In genomic region chr18:45590060-45590537, GRCh38 we compare ENCODE assay signal across 1 cellular context.
TF ChIP-seq lines count a peak whose summit lies in the region.

No MANE protein-coding gene starts in this region.

TF ChIP-seq in HEK293, 187 proteins besides CTCF, POLR2A, EP300 and RAD21 (continued from another document):
- TF ChIP-seq REST (tag by site-specific recombination; IDR thresholded peaks at IDR 0.05): no peak
- TF ChIP-seq ZNF785 (tag by site-specific recombination; IDR thresholded peaks at IDR 0.05): no peak
- peak; percentile 99 for TF ChIP-seq PRDM10 (tag by site-specific recombination; IDR thresholded peaks at IDR 0.05)
- TF ChIP-seq, protein P1, sequence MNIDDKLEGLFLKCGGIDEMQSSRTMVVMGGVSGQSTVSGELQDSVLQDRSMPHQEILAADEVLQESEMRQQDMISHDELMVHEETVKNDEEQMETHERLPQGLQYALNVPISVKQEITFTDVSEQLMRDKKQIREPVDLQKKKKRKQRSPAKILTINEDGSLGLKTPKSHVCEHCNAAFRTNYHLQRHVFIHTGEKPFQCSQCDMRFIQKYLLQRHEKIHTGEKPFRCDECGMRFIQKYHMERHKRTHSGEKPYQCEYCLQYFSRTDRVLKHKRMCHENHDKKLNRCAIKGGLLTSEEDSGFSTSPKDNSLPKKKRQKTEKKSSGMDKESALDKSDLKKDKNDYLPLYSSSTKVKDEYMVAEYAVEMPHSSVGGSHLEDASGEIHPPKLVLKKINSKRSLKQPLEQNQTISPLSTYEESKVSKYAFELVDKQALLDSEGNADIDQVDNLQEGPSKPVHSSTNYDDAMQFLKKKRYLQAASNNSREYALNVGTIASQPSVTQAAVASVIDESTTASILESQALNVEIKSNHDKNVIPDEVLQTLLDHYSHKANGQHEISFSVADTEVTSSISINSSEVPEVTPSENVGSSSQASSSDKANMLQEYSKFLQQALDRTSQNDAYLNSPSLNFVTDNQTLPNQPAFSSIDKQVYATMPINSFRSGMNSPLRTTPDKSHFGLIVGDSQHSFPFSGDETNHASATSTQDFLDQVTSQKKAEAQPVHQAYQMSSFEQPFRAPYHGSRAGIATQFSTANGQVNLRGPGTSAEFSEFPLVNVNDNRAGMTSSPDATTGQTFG (tag by site-specific recombination; IDR thresholded peaks at IDR 0.05; ENCODE audit: borderline replicate concordance): no peak
- TF ChIP-seq, protein P2, sequence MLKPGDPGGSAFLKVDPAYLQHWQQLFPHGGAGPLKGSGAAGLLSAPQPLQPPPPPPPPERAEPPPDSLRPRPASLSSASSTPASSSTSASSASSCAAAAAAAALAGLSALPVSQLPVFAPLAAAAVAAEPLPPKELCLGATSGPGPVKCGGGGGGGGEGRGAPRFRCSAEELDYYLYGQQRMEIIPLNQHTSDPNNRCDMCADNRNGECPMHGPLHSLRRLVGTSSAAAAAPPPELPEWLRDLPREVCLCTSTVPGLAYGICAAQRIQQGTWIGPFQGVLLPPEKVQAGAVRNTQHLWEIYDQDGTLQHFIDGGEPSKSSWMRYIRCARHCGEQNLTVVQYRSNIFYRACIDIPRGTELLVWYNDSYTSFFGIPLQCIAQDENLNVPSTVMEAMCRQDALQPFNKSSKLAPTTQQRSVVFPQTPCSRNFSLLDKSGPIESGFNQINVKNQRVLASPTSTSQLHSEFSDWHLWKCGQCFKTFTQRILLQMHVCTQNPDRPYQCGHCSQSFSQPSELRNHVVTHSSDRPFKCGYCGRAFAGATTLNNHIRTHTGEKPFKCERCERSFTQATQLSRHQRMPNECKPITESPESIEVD (tag by site-specific recombination; IDR thresholded peaks at IDR 0.05): peak; percentile 49
- TF ChIP-seq ZNF664 (tag by site-specific recombination; IDR thresholded peaks at IDR 0.05): peak; percentile 69
- no peak for TF ChIP-seq ZNF19 (tag by site-specific recombination; IDR thresholded peaks at IDR 0.05; ENCODE audit: low read depth)
- TF ChIP-seq, protein P3, sequence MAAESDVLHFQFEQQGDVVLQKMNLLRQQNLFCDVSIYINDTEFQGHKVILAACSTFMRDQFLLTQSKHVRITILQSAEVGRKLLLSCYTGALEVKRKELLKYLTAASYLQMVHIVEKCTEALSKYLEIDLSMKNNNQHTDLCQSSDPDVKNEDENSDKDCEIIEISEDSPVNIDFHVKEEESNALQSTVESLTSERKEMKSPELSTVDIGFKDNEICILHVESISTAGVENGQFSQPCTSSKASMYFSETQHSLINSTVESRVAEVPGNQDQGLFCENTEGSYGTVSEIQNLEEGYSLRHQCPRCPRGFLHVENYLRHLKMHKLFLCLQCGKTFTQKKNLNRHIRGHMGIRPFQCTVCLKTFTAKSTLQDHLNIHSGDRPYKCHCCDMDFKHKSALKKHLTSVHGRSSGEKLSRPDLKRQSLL (tag by site-specific recombination; IDR thresholded peaks at IDR 0.05): no peak
- TF ChIP-seq SCRT1 (tag by site-specific recombination; IDR thresholded peaks at IDR 0.05; ENCODE audit: borderline replicate concordance): no peak
- no peak for TF ChIP-seq GLI4 (tag by site-specific recombination; IDR thresholded peaks at IDR 0.05)
- TF ChIP-seq ZNF175 (tag by site-specific recombination; IDR thresholded peaks at IDR 0.05): no peak
- no peak for TF ChIP-seq ZNF280C (tag by site-specific recombination; IDR thresholded peaks at IDR 0.05)
- no peak for TF ChIP-seq ZNF777 (tag by site-specific recombination; IDR thresholded peaks at IDR 0.05; ENCODE audit: borderline replicate concordance)
- no peak for TF ChIP-seq ZNF174 (tag by site-specific recombination; IDR thresholded peaks at IDR 0.05)
- TF ChIP-seq KLF16 (tag by site-specific recombination; IDR thresholded peaks at IDR 0.05): no peak
- TF ChIP-seq ZNF335 (tag by site-specific recombination; conservative IDR thresholded peaks at IDR 0.05): peak; percentile 1; the same call in 1 of the 2 replicates
- no peak for TF ChIP-seq ZNF184 (tag by site-specific recombination; IDR thresholded peaks at IDR 0.05)
- no peak for TF ChIP-seq ZNF202 (tag by site-specific recombination; IDR thresholded peaks at IDR 0.05; ENCODE audit: borderline replicate concordance)
- no peak for TF ChIP-seq ZNF677 (tag by site-specific recombination; IDR thresholded peaks at IDR 0.05)
- TF ChIP-seq ZNF214 (tag by site-specific recombination; IDR thresholded peaks at IDR 0.05; ENCODE audit: borderline replicate concordance): no peak
- TF ChIP-seq, protein P4, sequence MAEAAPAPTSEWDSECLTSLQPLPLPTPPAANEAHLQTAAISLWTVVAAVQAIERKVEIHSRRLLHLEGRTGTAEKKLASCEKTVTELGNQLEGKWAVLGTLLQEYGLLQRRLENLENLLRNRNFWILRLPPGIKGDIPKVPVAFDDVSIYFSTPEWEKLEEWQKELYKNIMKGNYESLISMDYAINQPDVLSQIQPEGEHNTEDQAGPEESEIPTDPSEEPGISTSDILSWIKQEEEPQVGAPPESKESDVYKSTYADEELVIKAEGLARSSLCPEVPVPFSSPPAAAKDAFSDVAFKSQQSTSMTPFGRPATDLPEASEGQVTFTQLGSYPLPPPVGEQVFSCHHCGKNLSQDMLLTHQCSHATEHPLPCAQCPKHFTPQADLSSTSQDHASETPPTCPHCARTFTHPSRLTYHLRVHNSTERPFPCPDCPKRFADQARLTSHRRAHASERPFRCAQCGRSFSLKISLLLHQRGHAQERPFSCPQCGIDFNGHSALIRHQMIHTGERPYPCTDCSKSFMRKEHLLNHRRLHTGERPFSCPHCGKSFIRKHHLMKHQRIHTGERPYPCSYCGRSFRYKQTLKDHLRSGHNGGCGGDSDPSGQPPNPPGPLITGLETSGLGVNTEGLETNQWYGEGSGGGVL (tag by site-specific recombination; IDR thresholded peaks at IDR 0.05): no peak
- TF ChIP-seq YY2 (tag by site-specific recombination; IDR thresholded peaks at IDR 0.05): no peak
- TF ChIP-seq ZNF510 (tag by site-specific recombination; IDR thresholded peaks at IDR 0.05; ENCODE audit: insufficient replicate concordance): no peak
- TF ChIP-seq ZIC2 (tag by site-specific recombination; IDR thresholded peaks at IDR 0.05): peak; percentile 37; the same call in 1 of the 2 replicates
- TF ChIP-seq, protein P5, sequence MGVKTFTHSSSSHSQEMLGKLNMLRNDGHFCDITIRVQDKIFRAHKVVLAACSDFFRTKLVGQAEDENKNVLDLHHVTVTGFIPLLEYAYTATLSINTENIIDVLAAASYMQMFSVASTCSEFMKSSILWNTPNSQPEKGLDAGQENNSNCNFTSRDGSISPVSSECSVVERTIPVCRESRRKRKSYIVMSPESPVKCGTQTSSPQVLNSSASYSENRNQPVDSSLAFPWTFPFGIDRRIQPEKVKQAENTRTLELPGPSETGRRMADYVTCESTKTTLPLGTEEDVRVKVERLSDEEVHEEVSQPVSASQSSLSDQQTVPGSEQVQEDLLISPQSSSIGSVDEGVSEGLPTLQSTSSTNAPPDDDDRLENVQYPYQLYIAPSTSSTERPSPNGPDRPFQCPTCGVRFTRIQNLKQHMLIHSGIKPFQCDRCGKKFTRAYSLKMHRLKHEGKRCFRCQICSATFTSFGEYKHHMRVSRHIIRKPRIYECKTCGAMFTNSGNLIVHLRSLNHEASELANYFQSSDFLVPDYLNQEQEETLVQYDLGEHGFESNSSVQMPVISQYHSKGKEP (tag by site-specific recombination; IDR thresholded peaks at IDR 0.05): peak; percentile 56; the same call in 1 of the 2 replicates
TF ChIP-seq in HEK293: peak in this region for 9.
